20 cellular contexts compared by ENCODE assay signal in the genomic region with DNA sequence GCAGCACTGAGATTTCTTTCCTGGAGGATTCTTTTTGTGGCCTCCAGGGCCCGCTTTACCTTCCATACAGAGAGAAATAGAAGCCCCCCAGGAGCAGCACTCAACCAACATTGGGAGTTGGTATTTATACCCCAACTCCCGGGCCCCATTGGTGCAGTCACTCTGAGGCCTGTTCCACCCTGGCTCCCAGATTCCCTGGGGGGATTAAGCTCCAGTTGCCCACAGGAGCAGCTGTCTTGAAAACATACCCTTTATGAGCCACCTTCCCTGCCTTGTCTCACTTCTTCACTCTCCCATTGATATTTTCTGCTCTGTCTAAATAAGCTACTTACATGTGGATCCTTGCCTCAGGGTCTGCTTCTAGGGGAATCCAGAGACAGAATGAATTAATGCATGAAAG.
A peak's percentile ranks its signal among the peaks of the same experiment; 100 is the strongest.
DNase-seq lines count a peak whose midpoint lies in the region; TF ChIP-seq lines count a peak whose summit lies in the region.
"Had no signal": no experiment of that assay in that cellular context is flagged by ENCODE, and none has a peak within 500 bp of the region (broad histone marks: within the 10 kb centered on the region; RNA-seq: fewer than 3 reads in every experiment).

No MANE protein-coding gene starts in this region.

- peaks cover 5% of the 10 kb centered on the region for H3K27me3 Mint-ChIP-seq in nephron (ENCODE audit: low read depth)
- H3K27me3 Mint-ChIP-seq: activated CD8-positive, alpha-beta memory T cell treated with anti-CD3 and anti-CD28 coated beads, Interleukin-2, amount 10 ng/mL, durations not matched to agents 7 days and 5 days; CD8-positive, alpha-beta memory T cell had no signal

- intact Hi-C loops in testis (cut with DNase I; ENCODE audit: low total_unique reads): no loop called here

- H3K36me3 ChIP-seq in testis (ENCODE audit: low read depth, missing control alignments): no peaks in the 10 kb centered on the region
- H3K36me3 ChIP-seq: HAP-1 had no signal

- H3K27ac ChIP-seq in caudate nucleus (ENCODE audit: low read depth, low read length) (peak overlapping the region; percentile 99), testis (peak overlapping the region; percentile 63 to 74)
- H3K27ac ChIP-seq: PC-9 had no signal

- no peaks in the 10 kb centered on the region for H3K27me3 ChIP-seq in testis

- TF ChIP-seq CTCF in nephron (IDR thresholded peaks at IDR 0.05; ENCODE audit: unreplicated experiment in 3 of 3) (no peak), testis (IDR thresholded peaks at IDR 0.05) (no peak)

- H3K9me3 Mint-ChIP-seq in nephron: no peaks in the 10 kb centered on the region
- H3K9me3 Mint-ChIP-seq: activated naive CD4-positive, alpha-beta T cell treated with anti-CD3 and anti-CD28 coated beads, Interleukin-2, amount 50 U/mL, for 72 hours; CD8-positive, alpha-beta memory T cell had no signal

- H3K9me3 ChIP-seq in testis: no peaks in the 10 kb centered on the region
- H3K9me3 ChIP-seq: HAP-1 had no signal

- H3K27ac Mint-ChIP-seq in nephron: peak overlapping the region; percentile 76 to 94 (median 89)
- H3K27ac Mint-ChIP-seq: activated CD8-positive, alpha-beta memory T cell treated with anti-CD3 and anti-CD28 coated beads, Interleukin-2, amount 10 ng/mL, durations not matched to agents 7 days and 5 days had no signal

- no peak overlapping the region for H3K4me3 Mint-ChIP-seq in nephron
- H3K4me3 Mint-ChIP-seq: activated CD8-positive, alpha-beta memory T cell treated with anti-CD3 and anti-CD28 coated beads, Interleukin-2, amount 10 ng/mL, durations not matched to agents 7 days and 5 days; CD8-positive, alpha-beta memory T cell had no signal

- peaks cover 58% of the 10 kb centered on the region for H3K4me1 Mint-ChIP-seq in nephron
- H3K4me1 Mint-ChIP-seq: activated CD8-positive, alpha-beta memory T cell treated with anti-CD3 and anti-CD28 coated beads, Interleukin-2, amount 10 ng/mL, durations not matched to agents 7 days and 5 days had no signal

- peak overlapping the region in 1 of 2 donors; percentile 31 for H3K4me3 ChIP-seq in testis
- H3K4me3 ChIP-seq: HAP-1, PC-9 had no signal

- peak; percentile 50 for DNase-seq in NCI-H2171 treated with DMSO at 0.1 percent for 48 hours (lab: John Stamatoyannopoulos, UW)
- peak in 1 of 61 donors; percentile 43 for DNase-seq in caudate nucleus (lab: John Stamatoyannopoulos, UW)
- no peak for DNase-seq in testis
- DNase-seq in inferior parietal cortex (ENCODE audit: extremely low spot score): no peak
- no peak for DNase-seq in NCI-H446 treated with DMSO at 0.1 percent for 48 hours (lab: John Stamatoyannopoulos, UW)
- DNase-seq in GM19240 (ENCODE audit: insufficient read length, low spot score): no peak
- DNase-seq: activated CD4-positive, alpha-beta T cell treated with anti-CD3 and anti-CD28 coated beads for 48 hours; activated CD8-positive, alpha-beta memory T cell treated with anti-CD3 and anti-CD28 coated beads, Interleukin-2, amount 10 ng/mL, durations not matched to agents 7 days and 5 days; CD8-positive, alpha-beta memory T cell; GF-D8; KBM-7; left cardiac atrium; NCI-H187; NCI-H2227 treated with DMSO at 0.1 percent for 48 hours; PC-9; right cardiac atrium; SIG-M5 had no signal

- peaks cover 21% of the 10 kb centered on the region for H3K36me3 Mint-ChIP-seq in nephron (ENCODE audit: low read depth)
- H3K36me3 Mint-ChIP-seq: activated CD8-positive, alpha-beta memory T cell treated with anti-CD3 and anti-CD28 coated beads, Interleukin-2, amount 10 ng/mL, durations not matched to agents 7 days and 5 days; activated naive CD4-positive, alpha-beta T cell treated with anti-CD3 and anti-CD28 coated beads, Interleukin-2, amount 50 U/mL, for 72 hours had no signal

- peaks cover 6% of the 10 kb centered on the region for H3K4me1 ChIP-seq in testis

- 91 to 100% methylated on average over 2 of the region's 2 CpGs for WGBS in testis, 2 donors

- TF ChIP-seq POLR2A in testis (IDR thresholded peaks at IDR 0.05): no peak
